In the genomic region with DNA sequence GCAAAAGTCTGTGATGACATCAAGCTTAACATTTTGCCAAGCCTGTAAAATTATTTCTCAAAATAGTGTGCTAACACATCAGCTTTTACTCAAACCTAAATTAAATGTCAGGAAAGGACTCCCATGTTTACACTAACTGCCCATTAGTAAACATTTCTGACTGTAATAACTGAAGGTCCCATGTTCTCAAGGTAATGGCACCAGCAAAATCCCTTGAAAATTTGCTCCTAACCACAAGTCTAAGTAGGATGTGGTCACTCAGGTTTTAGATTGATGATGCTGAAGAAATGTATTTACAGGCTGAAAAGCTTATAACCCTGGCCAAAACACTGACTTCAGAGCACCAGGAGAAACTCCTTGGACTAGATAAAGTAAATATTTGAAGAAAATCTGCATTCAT, we compare ENCODE assay signal across 16 cellular contexts. TPM values are rescaled to one million over a fixed set of nuclear protein-coding genes. Genes with fewer than 3 reads are reported as not detected.
DNase-seq lines count a peak whose midpoint lies in the region; ATAC-seq and TF ChIP-seq lines count a peak whose summit lies in the region.
"Had no signal": no experiment of that assay in that cellular context is flagged by ENCODE, and none has a peak within 500 bp of the region (broad histone marks: within the 10 kb centered on the region; RNA-seq: fewer than 3 reads in every experiment).

No MANE protein-coding gene starts in this region.

- TF ChIP-seq POLR2A in breast epithelium (IDR thresholded peaks at IDR 0.05) (no peak), esophagus muscularis mucosa (IDR thresholded peaks at IDR 0.05; ENCODE audit: low read depth) (no peak)

- H3K9ac ChIP-seq in mammary epithelial cell (ENCODE audit: insufficient read depth, low read length) (no peak overlapping the region), MM.1S (ENCODE audit: low read length) (no peak overlapping the region)

- CTCF ChIA-PET in mammary epithelial cell (lab: Charles Lee; ENCODE audit: low non-redundant PET) = no interaction called here

- DNase-seq in mammary epithelial cell (peak; percentile 14), breast epithelium (ENCODE audit: low spot score in 2 of 2) (no peak), MM.1S (peak; percentile 35), esophagus muscularis mucosa (ENCODE audit: extremely low spot score) (no peak), hepatic stellate cell (ENCODE audit: low spot score) (no peak), NCI-H2171 treated with DMSO at 0.1 percent for 48 hours (lab: John Stamatoyannopoulos, UW) (no peak)
- DNase-seq: activated CD4-positive, alpha-beta T cell treated with anti-CD3 and anti-CD28 coated beads, Interleukin-2, amount 50 U/mL, for 4 hours; dermis blood vessel endothelial cell; NCI-H1092 treated with DMSO at 0.1 percent for 48 hours; Peyer's patch; sigmoid colon; stimulated activated CD4-positive, alpha-beta T cell treated with anti-CD3 and anti-CD28 coated beads, Interleukin-2, amount 100 ng/mL, for 48 hours had no signal

- no peak overlapping the region for H3K4me2 ChIP-seq in mammary epithelial cell (ENCODE audit: insufficient read depth, low read depth, low read length)
- 0 out of 2 replicates have a peak overlapping the region, but pooled peaks have one; percentile 4 for H3K4me2 ChIP-seq in MM.1S (ENCODE audit: low read depth, low read length)

- peaks cover 11% of the 10 kb centered on the region for H3F3A ChIP-seq in MM.1S (ENCODE audit: insufficient read depth, low read length)

- no peaks in the 10 kb centered on the region for H3K4me1 ChIP-seq in mammary epithelial cell (ENCODE audit: insufficient read depth, low read length)
- no peaks in the 10 kb centered on the region for H3K4me1 ChIP-seq in breast epithelium
- H3K4me1 ChIP-seq in MM.1S (ENCODE audit: low read length) = peaks cover 34% of the 10 kb centered on the region
- H3K4me1 ChIP-seq in esophagus muscularis mucosa = peaks cover 0 to 20% (median 15%) of the 10 kb centered on the region in 4 donors
- no peaks in the 10 kb centered on the region for H3K4me1 ChIP-seq in urinary bladder (ENCODE audit: insufficient read depth)
- H3K4me1 ChIP-seq: Peyer's patch had no signal

- H3K79me2 ChIP-seq in mammary epithelial cell (ENCODE audit: insufficient read depth, low read length) = no peaks in the 10 kb centered on the region
- H3K79me2 ChIP-seq in MM.1S (ENCODE audit: low read length) = peaks cover 18% of the 10 kb centered on the region; the same call in 1 of the 2 replicates

- no TSS peak for BruUV-seq in mammary epithelial cell (replicated peaks; lab: Mats Ljungman, UMichigan)

- dilution Hi-C loops in mammary epithelial cell (cut with HindIII; ENCODE audit: low sequenced_read_pairs) = no loop called here

- no peaks in the 10 kb centered on the region for H3K36me3 ChIP-seq in mammary epithelial cell (ENCODE audit: insufficient read depth, low read length)
- H3K36me3 ChIP-seq in breast epithelium = no peaks in the 10 kb centered on the region
- H3K36me3 ChIP-seq in MM.1S (replicated peaks; ENCODE audit: insufficient read depth, low read length) = no peaks in the 10 kb centered on the region
- H3K36me3 ChIP-seq in esophagus muscularis mucosa = no peaks in the 10 kb centered on the region
- no peaks in the 10 kb centered on the region for H3K36me3 ChIP-seq in urinary bladder (ENCODE audit: insufficient read depth)
- H3K36me3 ChIP-seq: Peyer's patch, sigmoid colon, thoracic aorta had no signal

- no peak for ATAC-seq in GM18502 (IDR thresholded peaks at IDR 0.05; ENCODE audit: poor library complexity, unreplicated experiment)
- ATAC-seq: K562 had no signal

- in situ Hi-C loops in mammary epithelial cell (cut with MboI; ENCODE audit: low sequenced_read_pairs in 2 of 2) = no loop called here

- no peaks in the 10 kb centered on the region for H3K9me2 ChIP-seq in MM.1S (replicated peaks; ENCODE audit: insufficient read depth, low read length)

- no peak overlapping the region for H3K27ac ChIP-seq in mammary epithelial cell (ENCODE audit: insufficient read depth, low read depth, low read length)
- H3K27ac ChIP-seq in breast epithelium = no peak overlapping the region
- H3K27ac ChIP-seq in MM.1S (ENCODE audit: low read length) = no peak overlapping the region
- H3K27ac ChIP-seq in esophagus muscularis mucosa (replicated peaks in 1 of 4) = peak overlapping the region in 3 of 4 donors; percentile 8 to 27 (median 25)
- H3K27ac ChIP-seq in urinary bladder (ENCODE audit: low read depth) = peak overlapping the region; percentile 23
- H3K27ac ChIP-seq: Peyer's patch, thoracic aorta had no signal

- TF ChIP-seq CTCF in mammary epithelial cell (conservative IDR thresholded peaks at IDR 0.05 in 1 of 2, IDR thresholded peaks at IDR 0.05 in 1 of 2; ENCODE audit: extremely low read depth in 1 of 2, insufficient read depth in 1 of 2, low read depth in 1 of 2, low read length in 2 of 2) (no peak), breast epithelium (IDR thresholded peaks at IDR 0.05) (no peak), MM.1S (IDR thresholded peaks at IDR 0.05; ENCODE audit: low read length) (no peak), esophagus muscularis mucosa (IDR thresholded peaks at IDR 0.05) (no peak)

- H3K27me3 ChIP-seq in mammary epithelial cell (ENCODE audit: insufficient read depth, low read length) = no peaks in the 10 kb centered on the region
- H3K27me3 ChIP-seq in breast epithelium = no peaks in the 10 kb centered on the region
- no peaks in the 10 kb centered on the region for H3K27me3 ChIP-seq in MM.1S (replicated peaks; ENCODE audit: insufficient read depth, low read length)
- no peaks in the 10 kb centered on the region for H3K27me3 ChIP-seq in esophagus muscularis mucosa
- H3K27me3 ChIP-seq: Peyer's patch, sigmoid colon had no signal

- no peaks in the 10 kb centered on the region for H4K20me1 ChIP-seq in mammary epithelial cell (ENCODE audit: insufficient read depth, low read length)
- no peaks in the 10 kb centered on the region for H4K20me1 ChIP-seq in MM.1S (ENCODE audit: insufficient read depth, low read length)

- H2AFZ ChIP-seq in mammary epithelial cell (ENCODE audit: low read depth, low read length) (no peak overlapping the region), MM.1S (ENCODE audit: low read length) (no peak overlapping the region)

- TF ChIP-seq EP300 in esophagus muscularis mucosa (IDR thresholded peaks at IDR 0.05) = no peak

- no peak overlapping the region for H3K4me3 ChIP-seq in mammary epithelial cell (replicated peaks in 1 of 3; ENCODE audit: insufficient read depth in 1 of 3, low read depth in 2 of 3, low read length in 3 of 3)
- no peak overlapping the region for H3K4me3 ChIP-seq in breast epithelium
- H3K4me3 ChIP-seq in MM.1S (ENCODE audit: low read length) = no peak overlapping the region
- H3K4me3 ChIP-seq in esophagus muscularis mucosa = no peak overlapping the region
- no peak overlapping the region for H3K4me3 ChIP-seq in urinary bladder (ENCODE audit: low read depth, low read length)
- H3K4me3 ChIP-seq: K562, Peyer's patch, sigmoid colon, thoracic aorta had no signal

- H3K9me3 ChIP-seq in mammary epithelial cell (replicated peaks; ENCODE audit: insufficient read depth, low read length) (no peaks in the 10 kb centered on the region), breast epithelium (no peaks in the 10 kb centered on the region), MM.1S (replicated peaks; ENCODE audit: insufficient read depth, low read length) (no peaks in the 10 kb centered on the region), esophagus muscularis mucosa (no peaks in the 10 kb centered on the region)
- H3K9me3 ChIP-seq: Peyer's patch, sigmoid colon, thoracic aorta had no signal

- intact Hi-C loops in mammary epithelial cell (cut with micrococcal nuclease) (no loop called here), breast epithelium (cut with DNase I; ENCODE audit: low total_unique reads) (no loop called here), esophagus muscularis mucosa (cut with DNase I) (no loop called here)

RNA-seq across cellular contexts. Expression of a gene that starts 33.0 kb away (rescaled TPM):
- total RNA-seq in mammary epithelial cell = 1 to 10 TPM; 3.6 to 4.5 TPM
- polyA plus RNA-seq in mammary epithelial cell = 0.52 TPM
- 0.57 TPM for polyA minus RNA-seq in mammary epithelial cell
- total RNA-seq in breast epithelium = 10 to 100 TPM in 1 of 3 donors, 1 to 10 TPM in 2; 6.2 to 13.8 (median 7.0) TPM
- total RNA-seq in esophagus muscularis mucosa = 1 to 10 TPM; 4.2 to 9.8 (median 5.8) TPM
- total RNA-seq in urinary bladder = 7.5 TPM
- 0.90 TPM for polyA plus RNA-seq in urinary bladder

Comparison
In these comparisons a context has a peak if more than half of its experiments do, and no peak if none do; other contexts are left out.
1. DNase-seq: peak in mammary epithelial cell (single experiment) and MM.1S (single experiment); none in breast epithelium (0 of 2), esophagus muscularis mucosa (single experiment), hepatic stellate cell (single experiment) and NCI-H2171 treated with DMSO at 0.1 percent for 48 hours (single experiment).
2. H3K27ac ChIP-seq: peak in esophagus muscularis mucosa (3 of 4) and urinary bladder (single experiment); none in mammary epithelial cell (single experiment), breast epithelium (0 of 2) and MM.1S (single experiment).